In genomic region chr2:15149063-15149462, GRCh38 we compare ENCODE assay signal across 37 cellular contexts.
"Had no signal": no experiment of that assay in that cellular context is flagged by ENCODE, and none has a peak within 500 bp of the region (broad histone marks: within the 10 kb centered on the region; RNA-seq: fewer than 3 reads in every experiment).

No MANE protein-coding gene starts in this region.

- H3K9me3 Mint-ChIP-seq: activated B cell treated with CpG ODN at 0.5 μM for 24 hours; activated CD4-positive, alpha-beta memory T cell treated with anti-CD3 and anti-CD28 coated beads for 36 hours; activated CD8-positive, alpha-beta T cell treated with anti-CD3 and anti-CD28 coated beads for 36 hours; activated naive CD4-positive, alpha-beta T cell treated with anti-CD3 and anti-CD28 coated beads for 36 hours; activated naive CD8-positive, alpha-beta T cell treated with anti-CD3 and anti-CD28 coated beads for 36 hours; activated T-cell treated with anti-CD3 and anti-CD28 coated beads, Interleukin-2, amount 50 U/mL, for 4 hours; activated T-helper 1 cell treated with anti-CD3 and anti-CD28 coated beads, Interleukin-12 subunit alpha, Interleukin-12 subunit beta, Interleukin-2, Interleukin-4 antibody, amounts not matched to agents 30 ng/mL and 10 ng/mL and 1 ng/mL, durations not matched to agents 14 hours and 24 hours and 36 hours; activated T-helper 17 cell treated with anti-CD3 and anti-CD28 coated beads, Interleukin-2, amount 50 U/mL, for 72 hours; T-helper 1 cell treated with Interleukin-12 subunit alpha and Interleukin-12 subunit beta and Interleukin-4 antibody, amounts not matched to agents 30 μg/mL and 1 μg/mL, for 36 hours; T-helper 2 cell treated with Interferon-gamma antibody and Interleukin-4, amounts not matched to agents 5 μg/mL and 100 μg/mL, for 36 hours had no signal

- H3K4me3 Mint-ChIP-seq: activated B cell treated with CpG ODN at 0.5 μM for 24 hours; activated CD4-positive, alpha-beta memory T cell treated with anti-CD3 and anti-CD28 coated beads for 36 hours; activated CD4-positive, alpha-beta T cell treated with anti-CD3 and anti-CD28 coated beads, Interleukin-2, amount 10 ng/mL, durations not matched to agents 24 days and 14 days; activated CD8-positive, alpha-beta T cell treated with anti-CD3 and anti-CD28 coated beads for 36 hours; activated naive CD4-positive, alpha-beta T cell treated with anti-CD3 and anti-CD28 coated beads for 36 hours; activated naive CD8-positive, alpha-beta T cell treated with anti-CD3 and anti-CD28 coated beads for 36 hours; activated T-cell treated with anti-CD3 and anti-CD28 coated beads, Interleukin-2, amount 50 U/mL, for 4 hours; activated T-cell treated with anti-CD3 and anti-CD28 coated beads, Interleukin-2, amount 50 U/mL, for 72 hours; activated T-helper 1 cell treated with anti-CD3 and anti-CD28 coated beads, Interleukin-12 subunit alpha, Interleukin-12 subunit beta, Interleukin-2, Interleukin-4 antibody, amounts not matched to agents 30 ng/mL and 10 ng/mL and 1 ng/mL, durations not matched to agents 14 hours and 24 hours and 36 hours; activated T-helper 17 cell treated with anti-CD3 and anti-CD28 coated beads, Interleukin-2, amount 50 U/mL, for 72 hours; T-helper 1 cell treated with Interleukin-12 subunit alpha and Interleukin-12 subunit beta and Interleukin-4 antibody, amounts not matched to agents 30 μg/mL and 1 μg/mL, for 36 hours; T-helper 2 cell treated with Interferon-gamma antibody and Interleukin-4, amounts not matched to agents 5 μg/mL and 100 μg/mL, for 36 hours had no signal

- H3K36me3 Mint-ChIP-seq: activated CD4-positive, alpha-beta memory T cell treated with anti-CD3 and anti-CD28 coated beads for 36 hours; activated naive CD4-positive, alpha-beta T cell treated with anti-CD3 and anti-CD28 coated beads, Interleukin-2, amount 50 U/mL, for 72 hours; activated naive CD8-positive, alpha-beta T cell treated with anti-CD3 and anti-CD28 coated beads for 36 hours had no signal

- H3K27ac ChIP-seq: adrenal gland, body of pancreas, brain microvascular endothelial cell, breast epithelium, VCaP had no signal

- H3K36me3 ChIP-seq: adrenal gland, brain microvascular endothelial cell, breast epithelium had no signal

- FAIRE-seq: astrocyte, TTC549 had no signal

- H3K4me1 Mint-ChIP-seq: activated B cell treated with CpG ODN at 0.5 μM for 24 hours; activated CD4-positive, alpha-beta T cell treated with anti-CD3 and anti-CD28 coated beads, Interleukin-2, amount 10 ng/mL, durations not matched to agents 24 days and 14 days; activated naive CD8-positive, alpha-beta T cell treated with anti-CD3 and anti-CD28 coated beads for 36 hours; activated T-helper 17 cell treated with anti-CD3 and anti-CD28 coated beads, Interleukin-2, amount 50 U/mL, for 72 hours had no signal

- H3K27me3 Mint-ChIP-seq: activated B cell treated with CpG ODN at 0.5 μM for 24 hours; activated CD4-positive, alpha-beta memory T cell treated with anti-CD3 and anti-CD28 coated beads for 36 hours had no signal

- ATAC-seq: activated CD8-positive, alpha-beta T cell treated with anti-CD3 and anti-CD28 coated beads for 36 hours; activated naive CD4-positive, alpha-beta T cell treated with anti-CD3 and anti-CD28 coated beads, Interleukin-2, amount 50 U/mL, for 72 hours; activated T-cell treated with anti-CD3 and anti-CD28 coated beads, Interleukin-2, amount 50 U/mL, for 4 hours; activated T-cell treated with anti-CD3 and anti-CD28 coated beads, Interleukin-2, amount 50 U/mL, for 72 hours; activated T-helper 17 cell treated with anti-CD3 and anti-CD28 coated beads, Interleukin-2, amount 50 U/mL, for 72 hours; body of pancreas had no signal

- H3K4me1 ChIP-seq: adrenal gland, body of pancreas, breast epithelium had no signal

- H3K9me3 ChIP-seq: adrenal gland, body of pancreas, breast epithelium had no signal

- DNase-seq: activated B cell treated with CpG ODN at 0.5 μM for 24 hours; activated CD4-positive, alpha-beta memory T cell treated with anti-CD3 and anti-CD28 coated beads for 36 hours; activated CD4-positive, alpha-beta T cell treated with anti-CD3 and anti-CD28 coated beads for 4 hours; activated CD4-positive, alpha-beta T cell treated with anti-CD3 and anti-CD28 coated beads, Interleukin-2, amount 10 ng/mL, durations not matched to agents 24 days and 14 days; activated CD4-positive, alpha-beta T cell treated with anti-CD3 and anti-CD28 coated beads, Interleukin-2, amount 50 U/mL, for 1 hour; activated CD4-positive, alpha-beta T cell treated with anti-CD3 and anti-CD28 coated beads, Interleukin-2, amount 50 U/mL, for 4 hours; activated CD4-positive, CD25-positive, alpha-beta regulatory T cell treated with anti-CD3 and anti-CD28 coated beads, Interleukin-2, amount 50 U/mL, for 72 hours; activated CD8-positive, alpha-beta memory T cell treated with anti-CD3 and anti-CD28 coated beads, Interleukin-2, amount 50 U/mL, for 4 hours; activated CD8-positive, alpha-beta T cell treated with anti-CD3 and anti-CD28 coated beads for 36 hours; activated effector memory CD4-positive, alpha-beta T cell treated with anti-CD3 and anti-CD28 coated beads, Interleukin-2, amount 50 U/mL, for 16 hours; activated gamma-delta T cell treated with Interleukin-2 at 50 U/mL for 16 hours; activated naive CD4-positive, alpha-beta T cell; activated naive CD4-positive, alpha-beta T cell treated with anti-CD3 and anti-CD28 coated beads for 36 hours; activated naive CD4-positive, alpha-beta T cell treated with anti-CD3 and anti-CD28 coated beads, Interleukin-2, amount 50 U/mL, for 16 hours; activated naive CD8-positive, alpha-beta T cell treated with anti-CD3 and anti-CD28 coated beads for 36 hours; activated T-cell treated with anti-CD3 and anti-CD28 coated beads for 4 hours; activated T-cell treated with anti-CD3 and anti-CD28 coated beads, Interleukin-2, amount 50 U/mL, for 1 hour; activated T-cell treated with anti-CD3 and anti-CD28 coated beads, Interleukin-2, amount 50 U/mL, for 4 hours; activated T-cell treated with anti-CD3 and anti-CD28 coated beads, Interleukin-2, amount 50 U/mL, for 72 hours; adrenal gland; amniotic stem cell; aorta; body of pancreas; brain microvascular endothelial cell; central memory CD4-positive, alpha-beta T cell; T-helper 1 cell; T-helper 2 cell; T-helper 9 cell had no signal

- H3K27me3 ChIP-seq: adrenal gland, body of pancreas, brain microvascular endothelial cell, breast epithelium had no signal

- H3K27ac Mint-ChIP-seq: activated B cell treated with CpG ODN at 0.5 μM for 24 hours; activated CD4-positive, alpha-beta memory T cell treated with anti-CD3 and anti-CD28 coated beads for 36 hours; activated CD4-positive, alpha-beta T cell treated with anti-CD3 and anti-CD28 coated beads, Interleukin-2, amount 10 ng/mL, durations not matched to agents 24 days and 14 days; activated CD8-positive, alpha-beta T cell treated with anti-CD3 and anti-CD28 coated beads for 36 hours; activated naive CD4-positive, alpha-beta T cell treated with anti-CD3 and anti-CD28 coated beads for 36 hours; activated naive CD4-positive, alpha-beta T cell treated with anti-CD3 and anti-CD28 coated beads, Interleukin-2, amount 50 U/mL, for 72 hours; activated naive CD8-positive, alpha-beta T cell treated with anti-CD3 and anti-CD28 coated beads for 36 hours; activated T-cell treated with anti-CD3 and anti-CD28 coated beads, Interleukin-2, amount 50 U/mL, for 72 hours; activated T-helper 1 cell treated with anti-CD3 and anti-CD28 coated beads, Interleukin-12 subunit alpha, Interleukin-12 subunit beta, Interleukin-2, Interleukin-4 antibody, amounts not matched to agents 30 ng/mL and 10 ng/mL and 1 ng/mL, durations not matched to agents 14 hours and 24 hours and 36 hours; activated T-helper 17 cell treated with anti-CD3 and anti-CD28 coated beads, Interleukin-2, amount 50 U/mL, for 72 hours; T-helper 1 cell treated with Interleukin-12 subunit alpha and Interleukin-12 subunit beta and Interleukin-4 antibody, amounts not matched to agents 30 μg/mL and 1 μg/mL, for 36 hours; T-helper 2 cell treated with Interferon-gamma antibody and Interleukin-4, amounts not matched to agents 5 μg/mL and 100 μg/mL, for 36 hours had no signal

- H3K4me3 ChIP-seq: adrenal gland, body of pancreas, breast epithelium had no signal
